ENCODE assay signal across 9 cellular contexts in genomic region chr5:72847439-72847838, GRCh38. TPM values are rescaled to one million over a fixed set of nuclear protein-coding genes. Genes with fewer than 3 reads are reported as not detected.
A peak's percentile ranks its signal among the peaks of the same experiment; 100 is the strongest.
DNase-seq lines count a peak whose midpoint lies in the region; ATAC-seq and TF ChIP-seq lines count a peak whose summit lies in the region.
"Had no signal": no experiment of that assay in that cellular context is flagged by ENCODE, and none has a peak within 500 bp of the region (broad histone marks: within the 10 kb centered on the region; RNA-seq: fewer than 3 reads in every experiment).

No MANE protein-coding gene starts in this region.

- intact Hi-C loops in sigmoid colon (cut with DNase I), result loop anchor here (5.0 kb wide), 1 partner anchor 110 kb away; the partner anchor contains the start of gene FCHO2

- TF ChIP-seq EP300 in sigmoid colon (IDR thresholded peaks at IDR 0.05), result no peak

- TF ChIP-seq CTCF in GM06990 (IDR thresholded peaks at IDR 0.05; ENCODE audit: insufficient read depth, low read length, poor library complexity, severe bottlenecking) (no peak), epithelial cell of proximal tubule (conservative IDR thresholded peaks at IDR 0.05; ENCODE audit: low read depth, low read length) (no peak), sigmoid colon (IDR thresholded peaks at IDR 0.05) (no peak)

- H3K9me3 ChIP-seq in SJCRH30 (replicated peaks), result no peaks in the 10 kb centered on the region
- no peaks in the 10 kb centered on the region for H3K9me3 ChIP-seq in sigmoid colon
- H3K9me3 ChIP-seq: mucosa of descending colon had no signal

- H3K4me1 ChIP-seq in SJCRH30, result peaks cover 5% of the 10 kb centered on the region; the same call in 1 of the 2 replicates
- peaks cover 0 to 66% (median 46%) of the 10 kb centered on the region in 4 donors for H3K4me1 ChIP-seq in sigmoid colon

- ATAC-seq in HG03460 (IDR thresholded peaks at IDR 0.05; ENCODE audit: unreplicated experiment) (no peak), GM21717 (IDR thresholded peaks at IDR 0.05; ENCODE audit: unreplicated experiment) (no peak)

- H3K36me3 ChIP-seq in GM06990 (ENCODE audit: control insufficient read depth, insufficient read depth, low read length) (peaks cover 3% of the 10 kb centered on the region; the same call in 1 of the 2 replicates), SJCRH30 (peaks cover 32% of the 10 kb centered on the region), sigmoid colon (no peaks in the 10 kb centered on the region)

- DNase-seq in GM06990 (ENCODE audit: extremely low read depth, insufficient read length) (no peak), SJCRH30 (no peak), epithelial cell of proximal tubule (ENCODE audit: low read depth) (no peak), sigmoid colon (no peak), cortex of kidney (lab: John Stamatoyannopoulos, UW) (no peak), dedifferentiated amniotic fluid mesenchymal stem cell (ENCODE audit: extremely low spot score) (no peak)

- peak overlapping the region; percentile 97; the same call in 1 of the 2 replicates for H3K27ac ChIP-seq in SJCRH30
- H3K27ac ChIP-seq in sigmoid colon, result peak overlapping the region; percentile 92 to 95 (median 94)

- WGBS in sigmoid colon, 2 donors, result 1 to 8% methylated on average over 3 of the region's 3 CpGs

- H3K27me3 ChIP-seq in GM06990 (replicated peaks; ENCODE audit: control insufficient read depth, insufficient read depth, low read length) (no peaks in the 10 kb centered on the region), SJCRH30 (no peaks in the 10 kb centered on the region), sigmoid colon (no peaks in the 10 kb centered on the region)

- TF ChIP-seq POLR2A in sigmoid colon (IDR thresholded peaks at IDR 0.05), result no peak

- H3K4me3 ChIP-seq in GM06990 (replicated peaks; ENCODE audit: low read depth, low read length) (peak overlapping the region; percentile 88), SJCRH30 (peak overlapping the region; percentile 91), epithelial cell of proximal tubule (ENCODE audit: low read depth, low read length) (peak overlapping the region; percentile 76), sigmoid colon (peak overlapping the region; percentile 67 to 92 (median 77))

RNA-seq across cellular contexts. Expression of gene TNPO1, which starts 31.0 kb away (rescaled TPM):
- total RNA-seq in SJCRH30 (2014; rRNA removed; shearing (Covaris generic)), result 194 and 209 TPM in 2 replicates
- total RNA-seq in epithelial cell of proximal tubule (68.1 and 128 TPM in 2 replicates), sigmoid colon (100 to 1,000 TPM in 3 of 4 donors, 10 to 100 TPM in 1; 86.2 to 145 (median 113) TPM)
- 10 to 100 TPM; 18.6 to 28.7 (median 22.8) TPM for polyA plus RNA-seq in sigmoid colon
